25 cellular contexts compared by ENCODE assay signal in the genomic region with DNA sequence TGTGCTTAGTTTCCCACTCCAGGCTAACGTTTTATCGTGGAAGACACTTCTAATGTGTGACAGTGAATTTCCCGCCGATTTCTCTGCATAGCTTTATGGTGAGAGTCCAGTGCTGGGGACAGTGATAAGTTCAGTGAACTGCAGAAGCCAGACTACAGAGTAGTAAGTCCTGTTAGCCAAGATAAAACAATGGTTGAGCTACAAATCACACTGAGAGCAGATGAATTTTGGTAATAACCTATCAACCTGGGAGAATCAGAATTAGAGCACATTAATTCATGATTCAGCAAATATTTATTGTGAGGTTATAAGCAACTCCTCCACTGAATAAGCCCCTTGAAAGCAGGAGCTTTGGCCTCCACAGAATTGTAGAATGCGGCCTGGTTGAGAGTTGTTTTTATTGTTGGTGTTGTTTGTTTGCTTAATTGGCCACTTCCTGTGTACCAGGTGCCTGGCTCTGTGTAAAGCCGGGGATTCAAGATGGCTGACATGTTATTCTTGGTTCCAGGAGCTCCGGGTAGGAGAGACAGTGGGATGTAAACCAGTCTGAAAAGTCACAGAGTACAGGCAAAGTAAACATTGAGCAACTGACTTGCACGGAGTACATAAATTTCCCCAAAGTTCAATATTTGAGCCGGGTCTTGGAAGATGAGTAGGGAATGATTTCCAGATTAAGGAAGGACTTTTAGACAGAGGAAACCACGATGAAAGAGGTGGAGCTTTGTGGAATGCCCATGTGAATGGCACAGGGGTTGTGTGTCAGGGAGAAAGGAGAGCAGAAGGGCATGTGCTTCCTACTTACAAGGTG.
DNase-seq lines count a peak whose midpoint lies in the region; ATAC-seq, FAIRE-seq and TF ChIP-seq lines count a peak whose summit lies in the region.
"Had no signal": no experiment of that assay in that cellular context is flagged by ENCODE, and none has a peak within 500 bp of the region (broad histone marks: within the 10 kb centered on the region; RNA-seq: fewer than 3 reads in every experiment).

No MANE protein-coding gene starts in this region.

- H3K4me2 ChIP-seq in A549: 0 out of 3 replicates have a peak overlapping the region, but pooled peaks have one; percentile 20
- H3K4me2 ChIP-seq in K562 (ENCODE audit: insufficient read depth, low read length): peak overlapping the region; percentile 11; the same call in 1 of the 2 replicates
- H3K4me2 ChIP-seq in HepG2 (ENCODE audit: low read depth, low read length): peak overlapping the region; percentile 50
- H3K4me2 ChIP-seq: BLaER1, PC-9 had no signal

- H4K20me1 ChIP-seq in K562 (replicated peaks; ENCODE audit: control insufficient read depth, insufficient read depth, low read length): no peaks in the 10 kb centered on the region
- H4K20me1 ChIP-seq in HepG2 (ENCODE audit: insufficient read depth, low read length): no peaks in the 10 kb centered on the region
- H4K20me1 ChIP-seq: BLaER1 had no signal

- H3K4me3 ChIP-seq in A549 (no peak overlapping the region), Caco-2 (ENCODE audit: low read depth, low read length) (no peak overlapping the region), K562 (no peak overlapping the region), HepG2 (replicated peaks in 1 of 3; ENCODE audit: insufficient read depth in 1 of 3, low read depth in 2 of 3, low read length in 3 of 3) (peak overlapping the region in 1 of 3 experiments; percentile 9; a peak in 1 of 6 replicates)
- H3K4me3 ChIP-seq: BLaER1, MG63, PC-9, SK-N-MC had no signal

- TF ChIP-seq EP300 in A549 (IDR thresholded peaks at IDR 0.05): no peak
- no peak for TF ChIP-seq EP300 in K562 (IDR thresholded peaks at IDR 0.05; ENCODE audit: low read length)
- no peak; a peak in 1 of 4 replicates for TF ChIP-seq EP300 in HepG2 (IDR thresholded peaks at IDR 0.05; ENCODE audit: low read depth in 2 of 2, low read length in 2 of 2)
- no peak for TF ChIP-seq EP300 in HepG2 (CRISPR knock-in tag; IDR thresholded peaks at IDR 0.05; ENCODE audit: borderline replicate concordance)

- WGBS in A549 (ENCODE audit: missing lambda C conversion rate): 51% methylated on average over 10 of the region's 10 CpGs
- 21% methylated on average over 10 of the region's 10 CpGs for WGBS in K562 (ENCODE audit: insufficient coverage, low coverage, missing lambda C conversion rate)
- WGBS in HepG2 (ENCODE audit: low lambda C conversion rate): 20% methylated on average over 10 of the region's 10 CpGs

- H3K9me3 ChIP-seq in A549 (no peaks in the 10 kb centered on the region), Caco-2 (no peaks in the 10 kb centered on the region), K562 (replicated peaks; ENCODE audit: control insufficient read depth, insufficient read depth, low read depth, low read length) (no peaks in the 10 kb centered on the region), HepG2 (ENCODE audit: low read length) (no peaks in the 10 kb centered on the region)
- H3K9me3 ChIP-seq: BLaER1 had no signal

- in situ Hi-C loops in K562 (cut with MboI): no loop called here
- in situ Hi-C loops in HepG2 (cut with HindIII; ENCODE audit: extremely low pct_ligation_motif_present, low pct_unique_long_range_greater_than_20kb): no loop called here

- no peaks in the 10 kb centered on the region for H3K9me3 Mint-ChIP-seq in Caco-2 (ENCODE audit: unreplicated experiment)

- H2AFZ ChIP-seq in K562 (ENCODE audit: low read depth, low read length) (peak overlapping the region; percentile 71), HepG2 (ENCODE audit: low read length) (peak overlapping the region; percentile 22)
- H2AFZ ChIP-seq: PC-9 had no signal

- peak overlapping the region; percentile 11 for H3K27ac Mint-ChIP-seq in Caco-2 (ENCODE audit: unreplicated experiment)
- H3K27ac Mint-ChIP-seq: CD4-positive, alpha-beta memory T cell had no signal

- no peaks in the 10 kb centered on the region for H3K79me2 ChIP-seq in K562 (ENCODE audit: control insufficient read depth, insufficient read depth, low read length)
- no peaks in the 10 kb centered on the region for H3K79me2 ChIP-seq in HepG2 (ENCODE audit: insufficient read depth, low read length)

- CTCF ChIA-PET in A549 (lab: Yijun Ruan, JAX) (interaction anchor here (0.7 to 1.9 kb wide), 7 partner anchors 14 to 756 kb away, joined by 3 to 9 read pairs (median 4); no protein-coding TSS in a partner anchor), Caco-2 (lab: Charles Lee) (interaction anchor here (0.8 kb wide), 1 partner anchor 263 kb away, joined by 6 read pairs; no protein-coding TSS in a partner anchor), K562 (lab: Yijun Ruan, JAX; ENCODE audit: low intra/inter-chr PET ratio) (no interaction called here), HepG2 (lab: Yijun Ruan, JAX; ENCODE audit: low intra/inter-chr PET ratio, low total read pairs) (no interaction called here)

- no peak for ATAC-seq in A549
- peak; percentile 82 for ATAC-seq in K562
- peak; percentile 69 for ATAC-seq in HepG2

- no peak for TF ChIP-seq POLR2A in A549 (IDR thresholded peaks at IDR 0.05; ENCODE audit: low read length)
- TF ChIP-seq POLR2A in K562 (conservative IDR thresholded peaks at IDR 0.05): no peak
- TF ChIP-seq POLR2A in HepG2 (IDR thresholded peaks at IDR 0.05; ENCODE audit: insufficient read depth in 1 of 2, low read depth in 2 of 2, low read length in 2 of 2): no peak

- H3K27ac ChIP-seq in A549: 0 out of 6 replicates have a peak overlapping the region, but pooled peaks of 1 of the 2 experiments have one; percentile 8
- H3K27ac ChIP-seq in K562 (ENCODE audit: extremely low read depth, low read depth, low read length): peak overlapping the region; percentile 13; the same call in 1 of the 3 replicates
- no peak overlapping the region for H3K27ac ChIP-seq in HepG2 (ENCODE audit: extremely low read length, insufficient read depth, low read length)
- H3K27ac ChIP-seq: BLaER1, PC-9, SK-N-MC had no signal

- H3K4me1 ChIP-seq in A549 (peaks cover 3% of the 10 kb centered on the region; the same call in 1 of the 3 replicates), Caco-2 (peaks cover 18% of the 10 kb centered on the region), K562 (replicated peaks in 1 of 2; ENCODE audit: control insufficient read depth in 2 of 2, insufficient read depth in 2 of 2, low read length in 2 of 2) (peaks cover 5 to 17% of the 10 kb centered on the region in 2 experiments), HepG2 (ENCODE audit: insufficient read depth, low read length) (peaks cover 20% of the 10 kb centered on the region)

- POLR2A ChIA-PET in A549 (lab: Yijun Ruan, JAX) (no interaction called here), Caco-2 (lab: Charles Lee) (no interaction called here), K562 (lab: Yijun Ruan, JAX) (interaction anchor here (0.5 to 1.4 kb wide), 6 partner anchors 9 to 53 kb away, joined by 3 to 5 read pairs (median 3); no protein-coding TSS in a partner anchor), HepG2 (lab: Yijun Ruan, JAX) (no interaction called here)

- no peaks in the 10 kb centered on the region for H3K27me3 Mint-ChIP-seq in Caco-2 (ENCODE audit: insufficient read depth, unreplicated experiment)

- intact Hi-C loops in Caco-2 (cut with micrococcal nuclease; ENCODE audit: unreplicated experiment) (no loop called here), K562 (cut with micrococcal nuclease) (no loop called here), HepG2 (cut with micrococcal nuclease; ENCODE audit: unreplicated experiment) (no loop called here)

- H3K9ac ChIP-seq in K562 (ENCODE audit: insufficient read depth in 1 of 2, low read depth in 2 of 2, low read length in 2 of 2) (0 out of 4 replicates have a peak overlapping the region, but pooled peaks of 1 of the 2 experiments have one; percentile 6), HepG2 (ENCODE audit: insufficient read depth, low read depth, low read length) (no peak overlapping the region)
- H3K9ac ChIP-seq: BLaER1 had no signal

- TF ChIP-seq CTCF in A549 (IDR thresholded peaks at IDR 0.05): no peak
- TF ChIP-seq CTCF in Caco-2 (IDR thresholded peaks at IDR 0.05; ENCODE audit: insufficient read depth in 1 of 2, low read depth in 1 of 2, low read length in 1 of 2, severe bottlenecking in 1 of 2, unreplicated experiment in 1 of 2): no peak
- TF ChIP-seq CTCF in K562 (IDR thresholded peaks at IDR 0.05 in 2 of 3, conservative IDR thresholded peaks at IDR 0.05 in 1 of 3; ENCODE audit: insufficient read depth in 2 of 3, low read depth in 1 of 3, low read length in 3 of 3): no peak
- TF ChIP-seq CTCF in HepG2 (CRISPR knock-in tag; IDR thresholded peaks at IDR 0.05): no peak

- H3K9me1 ChIP-seq in K562 (ENCODE audit: control insufficient read depth, insufficient read depth, low read length): no peaks in the 10 kb centered on the region

- no TSS peak for BruUV-seq in Caco-2 (replicated peaks; lab: Mats Ljungman, UMichigan)
- BruUV-seq in K562 (replicated peaks; lab: Mats Ljungman, UMichigan): no TSS peak
- no TSS peak for BruUV-seq in HepG2 (replicated peaks; lab: Mats Ljungman, UMichigan)

- H3K36me3 Mint-ChIP-seq in Caco-2 (ENCODE audit: insufficient read depth, unreplicated experiment): no peaks in the 10 kb centered on the region
- H3K36me3 Mint-ChIP-seq: CD4-positive, alpha-beta memory T cell had no signal

- no peak overlapping the region for H3K4me3 Mint-ChIP-seq in Caco-2 (ENCODE audit: unreplicated experiment)
- H3K4me3 Mint-ChIP-seq: CD4-positive, alpha-beta memory T cell had no signal

- H3K27me3 ChIP-seq in Caco-2 (replicated peaks; ENCODE audit: control insufficient read depth, insufficient read depth, low read length): no peaks in the 10 kb centered on the region; the same call in 1 of the 2 replicates
- no peaks in the 10 kb centered on the region for H3K27me3 ChIP-seq in K562 (ENCODE audit: control insufficient read depth in 2 of 2, insufficient read depth in 2 of 2, low read length in 2 of 2)
- peaks cover 0 to 7% of the 10 kb centered on the region in 2 experiments; a peak in 2 of 5 replicates for H3K27me3 ChIP-seq in HepG2 (ENCODE audit: control insufficient read depth in 1 of 2, insufficient read depth in 2 of 2, low read length in 2 of 2)
- H3K27me3 ChIP-seq: BLaER1, MG63 had no signal

- DNase-seq in A549 (ENCODE audit: low read depth in 1 of 2, low spot score in 1 of 2): no peak
- no peak for DNase-seq in Caco-2
- DNase-seq in K562 (ENCODE audit: extremely low read depth in 1 of 4, low spot score in 3 of 4): peak in 2 of 4 experiments; percentile 50 to 75
- peak; percentile 39 for DNase-seq in HepG2 (ENCODE audit: low spot score)
- no peak for DNase-seq in islet precursor cell
- DNase-seq in activated CD8-positive, alpha-beta memory T cell treated with anti-CD3 and anti-CD28 coated beads, Interleukin-2, amount 50 U/mL, for 48 hours: no peak
- no peak for DNase-seq in occipital lobe (lab: John Stamatoyannopoulos, UW)
- DNase-seq in NCI-H1930 (lab: John Stamatoyannopoulos, UW): no peak
- DNase-seq: ACHN; CD4-positive, alpha-beta memory T cell; Kasumi-1; MG63; NCI-H1048; NCI-H1417 treated with DMSO at 0.1 percent for 48 hours; NCI-H2029; NCI-H345; NCI-H526; PC-9; RPMI8226; SHP77 treated with DMSO at 0.1 percent for 48 hours had no signal

- H3K36me3 ChIP-seq in Caco-2 (ENCODE audit: control insufficient read depth, insufficient read depth, low read length): no peaks in the 10 kb centered on the region
- no peaks in the 10 kb centered on the region for H3K36me3 ChIP-seq in K562 (ENCODE audit: control insufficient read depth, insufficient read depth, low read length)
- H3K36me3 ChIP-seq in HepG2 (replicated peaks in 1 of 2; ENCODE audit: control insufficient read depth in 1 of 2, insufficient read depth in 2 of 2, low read length in 2 of 2): no peaks in the 10 kb centered on the region
- H3K36me3 ChIP-seq: BLaER1, MG63 had no signal

- FAIRE-seq in A549 (lab: Jason Lieb, UNC): no peak
- FAIRE-seq in K562 (lab: Jason Lieb, UNC): peak; percentile 77
- peak; percentile 62 for FAIRE-seq in HepG2 (lab: Jason Lieb, UNC)
- FAIRE-seq: G401.6, GM18507, GM19239 had no signal

- peaks cover 23% of the 10 kb centered on the region for H3K4me1 Mint-ChIP-seq in Caco-2 (ENCODE audit: low read depth, unreplicated experiment)
- H3K4me1 Mint-ChIP-seq: CD4-positive, alpha-beta memory T cell had no signal

- TF ChIP-seq RAD21 in A549 (conservative IDR thresholded peaks at IDR 0.05 in 1 of 2, IDR thresholded peaks at IDR 0.05 in 1 of 2): no peak
- TF ChIP-seq RAD21 in K562 (CRISPR knock-in tag; conservative IDR thresholded peaks at IDR 0.05 in 1 of 2, IDR thresholded peaks at IDR 0.05 in 1 of 2): no peak
- TF ChIP-seq RAD21 in HepG2 (CRISPR knock-in tag; IDR thresholded peaks at IDR 0.05): no peak

Comparison
In these comparisons a context has a peak if more than half of its experiments do, and no peak if none do; other contexts are left out.
1. ATAC-seq: peak in K562 (single experiment) and HepG2 (single experiment); none in A549 (0 of 2).
2. CTCF ChIA-PET loops: an anchor here in A549 (0.7 to 1.9 kb wide) and Caco-2 (0.8 kb wide); none called in K562 and HepG2.
3. Peak in every context shown above with its lines, with median percentiles within 50 percentile points of each other: H3K4me2 ChIP-seq.